ENCODE assay signal across 1 cellular context in the genomic region with DNA sequence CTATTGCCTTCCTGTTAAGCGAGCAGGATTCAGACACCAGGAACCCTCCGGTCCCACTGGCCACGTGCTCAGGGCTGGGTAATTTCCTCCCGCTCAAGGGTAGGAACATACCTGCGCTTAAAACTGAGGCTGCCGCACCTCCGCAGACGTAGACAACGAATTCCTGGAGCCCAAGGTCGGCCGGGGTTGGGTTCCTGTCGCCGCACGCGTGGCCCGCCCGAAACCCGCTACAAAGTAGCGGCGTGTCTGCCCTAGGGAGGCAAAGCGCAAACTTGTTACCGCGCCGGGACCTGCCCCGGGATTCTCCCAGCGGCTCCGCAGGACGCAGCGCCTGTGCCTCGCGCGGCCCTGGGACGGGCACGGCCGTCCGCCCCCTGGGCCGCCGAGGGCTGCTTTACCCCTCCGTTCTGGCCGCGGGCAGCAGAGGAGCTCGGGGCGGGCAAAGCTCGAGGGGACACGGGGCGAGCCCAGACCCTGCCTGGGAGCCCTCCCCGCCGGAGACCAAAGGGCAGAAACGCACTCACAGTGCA.
TF ChIP-seq lines count a peak whose summit lies in the region.

No MANE protein-coding gene starts in this region.

TF ChIP-seq in HepG2, 621 proteins besides CTCF, POLR2A, EP300 and RAD21 (continued from another document and continues in another):
- TF ChIP-seq, protein P1, sequence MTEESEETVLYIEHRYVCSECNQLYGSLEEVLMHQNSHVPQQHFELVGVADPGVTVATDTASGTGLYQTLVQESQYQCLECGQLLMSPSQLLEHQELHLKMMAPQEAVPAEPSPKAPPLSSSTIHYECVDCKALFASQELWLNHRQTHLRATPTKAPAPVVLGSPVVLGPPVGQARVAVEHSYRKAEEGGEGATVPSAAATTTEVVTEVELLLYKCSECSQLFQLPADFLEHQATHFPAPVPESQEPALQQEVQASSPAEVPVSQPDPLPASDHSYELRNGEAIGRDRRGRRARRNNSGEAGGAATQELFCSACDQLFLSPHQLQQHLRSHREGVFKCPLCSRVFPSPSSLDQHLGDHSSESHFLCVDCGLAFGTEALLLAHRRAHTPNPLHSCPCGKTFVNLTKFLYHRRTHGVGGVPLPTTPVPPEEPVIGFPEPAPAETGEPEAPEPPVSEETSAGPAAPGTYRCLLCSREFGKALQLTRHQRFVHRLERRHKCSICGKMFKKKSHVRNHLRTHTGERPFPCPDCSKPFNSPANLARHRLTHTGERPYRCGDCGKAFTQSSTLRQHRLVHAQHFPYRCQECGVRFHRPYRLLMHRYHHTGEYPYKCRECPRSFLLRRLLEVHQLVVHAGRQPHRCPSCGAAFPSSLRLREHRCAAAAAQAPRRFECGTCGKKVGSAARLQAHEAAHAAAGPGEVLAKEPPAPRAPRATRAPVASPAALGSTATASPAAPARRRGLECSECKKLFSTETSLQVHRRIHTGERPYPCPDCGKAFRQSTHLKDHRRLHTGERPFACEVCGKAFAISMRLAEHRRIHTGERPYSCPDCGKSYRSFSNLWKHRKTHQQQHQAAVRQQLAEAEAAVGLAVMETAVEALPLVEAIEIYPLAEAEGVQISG (CRISPR knock-in tag; IDR thresholded peaks at IDR 0.05): 0 out of 2 replicates have a peak, but pooled peaks have one; percentile 18
- TF ChIP-seq, protein P2, sequence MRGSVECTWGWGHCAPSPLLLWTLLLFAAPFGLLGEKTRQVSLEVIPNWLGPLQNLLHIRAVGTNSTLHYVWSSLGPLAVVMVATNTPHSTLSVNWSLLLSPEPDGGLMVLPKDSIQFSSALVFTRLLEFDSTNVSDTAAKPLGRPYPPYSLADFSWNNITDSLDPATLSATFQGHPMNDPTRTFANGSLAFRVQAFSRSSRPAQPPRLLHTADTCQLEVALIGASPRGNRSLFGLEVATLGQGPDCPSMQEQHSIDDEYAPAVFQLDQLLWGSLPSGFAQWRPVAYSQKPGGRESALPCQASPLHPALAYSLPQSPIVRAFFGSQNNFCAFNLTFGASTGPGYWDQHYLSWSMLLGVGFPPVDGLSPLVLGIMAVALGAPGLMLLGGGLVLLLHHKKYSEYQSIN (CRISPR knock-in tag; IDR thresholded peaks at IDR 0.05; ENCODE audit: borderline replicate concordance): no peak
- TF ChIP-seq ATF7 (IDR thresholded peaks at IDR 0.05) (no peak), ATF7 (CRISPR knock-in tag; IDR thresholded peaks at IDR 0.05) (no peak), RARG (CRISPR knock-in tag; IDR thresholded peaks at IDR 0.05; ENCODE audit: low read depth) (no peak), MED1 (CRISPR knock-in tag; IDR thresholded peaks at IDR 0.05) (0 out of 2 replicates have a peak, but pooled peaks have one; percentile 15), RBM22 (optimal IDR thresholded peaks at IDR 0.05; ENCODE audit: low read length) (no peak), ZSCAN30 (CRISPR knock-in tag; IDR thresholded peaks at IDR 0.05) (no peak), NFKBIZ (CRISPR knock-in tag; IDR thresholded peaks at IDR 0.05) (no peak), LCORL (IDR thresholded peaks at IDR 0.05) (no peak), LCORL (CRISPR knock-in tag; IDR thresholded peaks at IDR 0.05) (peak; percentile 38; the same call in 1 of the 2 replicates), EHMT2 (IDR thresholded peaks at IDR 0.05; ENCODE audit: borderline replicate concordance, low read depth, low read length) (no peak), NFE2 (CRISPR knock-in tag; IDR thresholded peaks at IDR 0.05) (no peak), ZNF3 (CRISPR knock-in tag; IDR thresholded peaks at IDR 0.05) (no peak), ZMYM4 (CRISPR knock-in tag; IDR thresholded peaks at IDR 0.05) (peak; percentile 40; the same call in 1 of the 2 replicates), ZNF549 (CRISPR knock-in tag; IDR thresholded peaks at IDR 0.05) (no peak), EEA1 (CRISPR knock-in tag; IDR thresholded peaks at IDR 0.05; ENCODE audit: borderline replicate concordance) (no peak), GABPB1 (CRISPR knock-in tag; IDR thresholded peaks at IDR 0.05) (peak; percentile 44; the same call in 1 of the 2 replicates), POGZ (CRISPR knock-in tag; IDR thresholded peaks at IDR 0.05) (no peak), DR1 (CRISPR knock-in tag; IDR thresholded peaks at IDR 0.05) (no peak), MAZ (IDR thresholded peaks at IDR 0.05; ENCODE audit: borderline replicate concordance, low read depth, low read length) (no peak), MAZ (CRISPR knock-in tag; IDR thresholded peaks at IDR 0.05; ENCODE audit: low read depth) (no peak), HOXA3 (CRISPR knock-in tag; IDR thresholded peaks at IDR 0.05) (peak; percentile 41)
- TF ChIP-seq, protein P3, sequence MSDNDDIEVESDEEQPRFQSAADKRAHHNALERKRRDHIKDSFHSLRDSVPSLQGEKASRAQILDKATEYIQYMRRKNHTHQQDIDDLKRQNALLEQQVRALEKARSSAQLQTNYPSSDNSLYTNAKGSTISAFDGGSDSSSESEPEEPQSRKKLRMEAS (IDR thresholded peaks at IDR 0.05): peak; percentile 65
- TF ChIP-seq, protein P4, sequence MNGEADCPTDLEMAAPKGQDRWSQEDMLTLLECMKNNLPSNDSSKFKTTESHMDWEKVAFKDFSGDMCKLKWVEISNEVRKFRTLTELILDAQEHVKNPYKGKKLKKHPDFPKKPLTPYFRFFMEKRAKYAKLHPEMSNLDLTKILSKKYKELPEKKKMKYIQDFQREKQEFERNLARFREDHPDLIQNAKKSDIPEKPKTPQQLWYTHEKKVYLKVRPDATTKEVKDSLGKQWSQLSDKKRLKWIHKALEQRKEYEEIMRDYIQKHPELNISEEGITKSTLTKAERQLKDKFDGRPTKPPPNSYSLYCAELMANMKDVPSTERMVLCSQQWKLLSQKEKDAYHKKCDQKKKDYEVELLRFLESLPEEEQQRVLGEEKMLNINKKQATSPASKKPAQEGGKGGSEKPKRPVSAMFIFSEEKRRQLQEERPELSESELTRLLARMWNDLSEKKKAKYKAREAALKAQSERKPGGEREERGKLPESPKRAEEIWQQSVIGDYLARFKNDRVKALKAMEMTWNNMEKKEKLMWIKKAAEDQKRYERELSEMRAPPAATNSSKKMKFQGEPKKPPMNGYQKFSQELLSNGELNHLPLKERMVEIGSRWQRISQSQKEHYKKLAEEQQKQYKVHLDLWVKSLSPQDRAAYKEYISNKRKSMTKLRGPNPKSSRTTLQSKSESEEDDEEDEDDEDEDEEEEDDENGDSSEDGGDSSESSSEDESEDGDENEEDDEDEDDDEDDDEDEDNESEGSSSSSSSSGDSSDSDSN (CRISPR knock-in tag; IDR thresholded peaks at IDR 0.05): peak; percentile 65
- TF ChIP-seq, protein P5, sequence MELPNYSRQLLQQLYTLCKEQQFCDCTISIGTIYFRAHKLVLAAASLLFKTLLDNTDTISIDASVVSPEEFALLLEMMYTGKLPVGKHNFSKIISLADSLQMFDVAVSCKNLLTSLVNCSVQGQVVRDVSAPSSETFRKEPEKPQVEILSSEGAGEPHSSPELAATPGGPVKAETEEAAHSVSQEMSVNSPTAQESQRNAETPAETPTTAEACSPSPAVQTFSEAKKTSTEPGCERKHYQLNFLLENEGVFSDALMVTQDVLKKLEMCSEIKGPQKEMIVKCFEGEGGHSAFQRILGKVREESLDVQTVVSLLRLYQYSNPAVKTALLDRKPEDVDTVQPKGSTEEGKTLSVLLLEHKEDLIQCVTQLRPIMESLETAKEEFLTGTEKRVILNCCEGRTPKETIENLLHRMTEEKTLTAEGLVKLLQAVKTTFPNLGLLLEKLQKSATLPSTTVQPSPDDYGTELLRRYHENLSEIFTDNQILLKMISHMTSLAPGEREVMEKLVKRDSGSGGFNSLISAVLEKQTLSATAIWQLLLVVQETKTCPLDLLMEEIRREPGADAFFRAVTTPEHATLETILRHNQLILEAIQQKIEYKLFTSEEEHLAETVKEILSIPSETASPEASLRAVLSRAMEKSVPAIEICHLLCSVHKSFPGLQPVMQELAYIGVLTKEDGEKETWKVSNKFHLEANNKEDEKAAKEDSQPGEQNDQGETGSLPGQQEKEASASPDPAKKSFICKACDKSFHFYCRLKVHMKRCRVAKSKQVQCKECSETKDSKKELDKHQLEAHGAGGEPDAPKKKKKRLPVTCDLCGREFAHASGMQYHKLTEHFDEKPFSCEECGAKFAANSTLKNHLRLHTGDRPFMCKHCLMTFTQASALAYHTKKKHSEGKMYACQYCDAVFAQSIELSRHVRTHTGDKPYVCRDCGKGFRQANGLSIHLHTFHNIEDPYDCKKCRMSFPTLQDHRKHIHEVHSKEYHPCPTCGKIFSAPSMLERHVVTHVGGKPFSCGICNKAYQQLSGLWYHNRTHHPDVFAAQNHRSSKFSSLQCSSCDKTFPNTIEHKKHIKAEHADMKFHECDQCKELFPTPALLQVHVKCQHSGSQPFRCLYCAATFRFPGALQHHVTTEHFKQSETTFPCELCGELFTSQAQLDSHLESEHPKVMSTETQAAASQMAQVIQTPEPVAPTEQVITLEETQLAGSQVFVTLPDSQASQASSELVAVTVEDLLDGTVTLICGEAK (IDR thresholded peaks at IDR 0.05): no peak
- TF ChIP-seq, protein P5 (CRISPR knock-in tag; IDR thresholded peaks at IDR 0.05): no peak
- TF ChIP-seq, protein P6, sequence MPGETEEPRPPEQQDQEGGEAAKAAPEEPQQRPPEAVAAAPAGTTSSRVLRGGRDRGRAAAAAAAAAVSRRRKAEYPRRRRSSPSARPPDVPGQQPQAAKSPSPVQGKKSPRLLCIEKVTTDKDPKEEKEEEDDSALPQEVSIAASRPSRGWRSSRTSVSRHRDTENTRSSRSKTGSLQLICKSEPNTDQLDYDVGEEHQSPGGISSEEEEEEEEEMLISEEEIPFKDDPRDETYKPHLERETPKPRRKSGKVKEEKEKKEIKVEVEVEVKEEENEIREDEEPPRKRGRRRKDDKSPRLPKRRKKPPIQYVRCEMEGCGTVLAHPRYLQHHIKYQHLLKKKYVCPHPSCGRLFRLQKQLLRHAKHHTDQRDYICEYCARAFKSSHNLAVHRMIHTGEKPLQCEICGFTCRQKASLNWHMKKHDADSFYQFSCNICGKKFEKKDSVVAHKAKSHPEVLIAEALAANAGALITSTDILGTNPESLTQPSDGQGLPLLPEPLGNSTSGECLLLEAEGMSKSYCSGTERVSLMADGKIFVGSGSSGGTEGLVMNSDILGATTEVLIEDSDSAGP (CRISPR knock-in tag; IDR thresholded peaks at IDR 0.05; ENCODE audit: borderline replicate concordance): 0 out of 2 replicates have a peak, but pooled peaks have one; percentile 33
- TF ChIP-seq, protein P7, sequence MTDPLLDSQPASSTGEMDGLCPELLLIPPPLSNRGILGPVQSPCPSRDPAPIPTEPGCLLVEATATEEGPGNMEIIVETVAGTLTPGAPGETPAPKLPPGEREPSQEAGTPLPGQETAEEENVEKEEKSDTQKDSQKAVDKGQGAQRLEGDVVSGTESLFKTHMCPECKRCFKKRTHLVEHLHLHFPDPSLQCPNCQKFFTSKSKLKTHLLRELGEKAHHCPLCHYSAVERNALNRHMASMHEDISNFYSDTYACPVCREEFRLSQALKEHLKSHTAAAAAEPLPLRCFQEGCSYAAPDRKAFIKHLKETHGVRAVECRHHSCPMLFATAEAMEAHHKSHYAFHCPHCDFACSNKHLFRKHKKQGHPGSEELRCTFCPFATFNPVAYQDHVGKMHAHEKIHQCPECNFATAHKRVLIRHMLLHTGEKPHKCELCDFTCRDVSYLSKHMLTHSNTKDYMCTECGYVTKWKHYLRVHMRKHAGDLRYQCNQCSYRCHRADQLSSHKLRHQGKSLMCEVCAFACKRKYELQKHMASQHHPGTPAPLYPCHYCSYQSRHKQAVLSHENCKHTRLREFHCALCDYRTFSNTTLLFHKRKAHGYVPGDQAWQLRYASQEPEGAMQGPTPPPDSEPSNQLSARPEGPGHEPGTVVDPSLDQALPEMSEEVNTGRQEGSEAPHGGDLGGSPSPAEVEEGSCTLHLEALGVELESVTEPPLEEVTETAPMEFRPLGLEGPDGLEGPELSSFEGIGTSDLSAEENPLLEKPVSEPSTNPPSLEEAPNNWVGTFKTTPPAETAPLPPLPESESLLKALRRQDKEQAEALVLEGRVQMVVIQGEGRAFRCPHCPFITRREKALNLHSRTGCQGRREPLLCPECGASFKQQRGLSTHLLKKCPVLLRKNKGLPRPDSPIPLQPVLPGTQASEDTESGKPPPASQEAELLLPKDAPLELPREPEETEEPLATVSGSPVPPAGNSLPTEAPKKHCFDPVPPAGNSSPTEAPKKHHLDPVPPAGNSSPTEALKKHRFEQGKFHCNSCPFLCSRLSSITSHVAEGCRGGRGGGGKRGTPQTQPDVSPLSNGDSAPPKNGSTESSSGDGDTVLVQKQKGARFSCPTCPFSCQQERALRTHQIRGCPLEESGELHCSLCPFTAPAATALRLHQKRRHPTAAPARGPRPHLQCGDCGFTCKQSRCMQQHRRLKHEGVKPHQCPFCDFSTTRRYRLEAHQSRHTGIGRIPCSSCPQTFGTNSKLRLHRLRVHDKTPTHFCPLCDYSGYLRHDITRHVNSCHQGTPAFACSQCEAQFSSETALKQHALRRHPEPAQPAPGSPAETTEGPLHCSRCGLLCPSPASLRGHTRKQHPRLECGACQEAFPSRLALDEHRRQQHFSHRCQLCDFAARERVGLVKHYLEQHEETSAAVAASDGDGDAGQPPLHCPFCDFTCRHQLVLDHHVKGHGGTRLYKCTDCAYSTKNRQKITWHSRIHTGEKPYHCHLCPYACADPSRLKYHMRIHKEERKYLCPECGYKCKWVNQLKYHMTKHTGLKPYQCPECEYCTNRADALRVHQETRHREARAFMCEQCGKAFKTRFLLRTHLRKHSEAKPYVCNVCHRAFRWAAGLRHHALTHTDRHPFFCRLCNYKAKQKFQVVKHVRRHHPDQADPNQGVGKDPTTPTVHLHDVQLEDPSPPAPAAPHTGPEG (CRISPR knock-in tag; IDR thresholded peaks at IDR 0.05): peak; percentile 93
- TF ChIP-seq, protein P8, sequence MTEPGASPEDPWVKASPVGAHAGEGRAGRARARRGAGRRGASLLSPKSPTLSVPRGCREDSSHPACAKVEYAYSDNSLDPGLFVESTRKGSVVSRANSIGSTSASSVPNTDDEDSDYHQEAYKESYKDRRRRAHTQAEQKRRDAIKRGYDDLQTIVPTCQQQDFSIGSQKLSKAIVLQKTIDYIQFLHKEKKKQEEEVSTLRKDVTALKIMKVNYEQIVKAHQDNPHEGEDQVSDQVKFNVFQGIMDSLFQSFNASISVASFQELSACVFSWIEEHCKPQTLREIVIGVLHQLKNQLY (CRISPR knock-in tag; IDR thresholded peaks at IDR 0.05): no peak
